Comparison of ENCODE assay signal across 10 cellular contexts in the genomic region with DNA sequence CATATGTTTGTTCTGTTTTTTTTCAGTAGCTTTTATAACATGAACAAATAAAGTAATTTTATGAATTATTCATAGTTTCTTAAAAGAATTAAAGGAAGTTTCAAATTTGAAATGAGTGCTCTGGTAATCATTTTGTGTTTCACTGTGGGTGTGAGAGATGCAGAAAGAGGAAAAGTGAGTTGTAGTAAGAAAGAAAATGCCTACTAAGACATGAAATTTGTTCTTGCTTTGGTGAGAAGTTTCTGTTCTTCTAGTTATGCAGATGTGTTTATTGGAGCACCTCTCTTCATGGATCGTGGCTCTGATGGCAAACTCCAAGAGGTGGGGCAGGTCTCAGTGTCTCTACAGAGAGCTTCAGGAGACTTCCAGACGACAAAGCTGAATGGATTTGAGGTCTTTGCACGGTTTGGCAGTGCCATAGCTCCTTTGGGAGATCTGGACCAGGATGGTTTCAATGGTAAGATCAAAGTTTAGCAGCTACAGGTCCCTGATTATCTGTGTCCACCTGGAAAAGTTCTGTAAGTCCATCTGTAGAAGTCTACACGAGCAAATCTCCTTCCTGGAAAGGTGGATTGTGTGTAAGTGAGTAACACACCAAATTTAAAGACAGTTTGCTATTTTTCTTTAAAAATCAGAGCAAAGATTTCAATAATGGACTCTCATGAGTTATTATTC. TPM values are rescaled to one million over a fixed set of nuclear protein-coding genes. Genes with fewer than 3 reads are reported as not detected.
DNase-seq lines count a peak whose midpoint lies in the region; ATAC-seq and TF ChIP-seq lines count a peak whose summit lies in the region.
"Had no signal": no experiment of that assay in that cellular context is flagged by ENCODE, and none has a peak within 500 bp of the region (broad histone marks: within the 10 kb centered on the region; RNA-seq: fewer than 3 reads in every experiment).

No MANE protein-coding gene starts in this region.

- DNase-seq in cerebellar cortex (ENCODE audit: low spot score) (peak; percentile 16), GM13977 (ENCODE audit: low spot score) (no peak), SW480 (ENCODE audit: low spot score) (no peak), DMS53 (lab: John Stamatoyannopoulos, UW) (no peak)
- no peak for DNase-seq in activated T-helper 1 cell treated with anti-CD3 and anti-CD28 coated beads, Interleukin-12 subunit alpha, Interleukin-12 subunit beta, Interleukin-2, Interleukin-4 antibody, amounts not matched to agents 30 ng/mL and 10 ng/mL and 1 ng/mL, durations not matched to agents 14 hours and 24 hours and 36 hours (ENCODE audit: low spot score)

- intact Hi-C loops in activated T-helper 1 cell treated with anti-CD3 and anti-CD28 coated beads, Interleukin-12 subunit alpha, Interleukin-12 subunit beta, Interleukin-2, Interleukin-4 antibody, amounts not matched to agents 30 ng/mL and 10 ng/mL and 1 ng/mL, durations not matched to agents 14 hours and 24 hours and 36 hours (cut with micrococcal nuclease) = loop anchor here (1.0 kb wide), 3 partner anchors 52 to 155 kb away; a partner anchor contains a TSS

- no peak overlapping the region for H3K27ac Mint-ChIP-seq in activated T-helper 1 cell treated with anti-CD3 and anti-CD28 coated beads, Interleukin-12 subunit alpha, Interleukin-12 subunit beta, Interleukin-2, Interleukin-4 antibody, amounts not matched to agents 30 ng/mL and 10 ng/mL and 1 ng/mL, durations not matched to agents 14 hours and 24 hours and 36 hours
- H3K27ac Mint-ChIP-seq: memory B cell had no signal

- H3K27me3 Mint-ChIP-seq in activated T-helper 1 cell treated with anti-CD3 and anti-CD28 coated beads, Interleukin-12 subunit alpha, Interleukin-12 subunit beta, Interleukin-2, Interleukin-4 antibody, amounts not matched to agents 30 ng/mL and 10 ng/mL and 1 ng/mL, durations not matched to agents 14 hours and 24 hours and 36 hours (ENCODE audit: insufficient read depth) = no peaks in the 10 kb centered on the region
- H3K27me3 Mint-ChIP-seq: central memory CD8-positive, alpha-beta T cell; memory B cell had no signal

- no peak overlapping the region for H3K4me3 Mint-ChIP-seq in activated T-helper 1 cell treated with anti-CD3 and anti-CD28 coated beads, Interleukin-12 subunit alpha, Interleukin-12 subunit beta, Interleukin-2, Interleukin-4 antibody, amounts not matched to agents 30 ng/mL and 10 ng/mL and 1 ng/mL, durations not matched to agents 14 hours and 24 hours and 36 hours
- H3K4me3 Mint-ChIP-seq: central memory CD8-positive, alpha-beta T cell; memory B cell had no signal

- no peaks in the 10 kb centered on the region for H3K9me3 Mint-ChIP-seq in activated T-helper 1 cell treated with anti-CD3 and anti-CD28 coated beads, Interleukin-12 subunit alpha, Interleukin-12 subunit beta, Interleukin-2, Interleukin-4 antibody, amounts not matched to agents 30 ng/mL and 10 ng/mL and 1 ng/mL, durations not matched to agents 14 hours and 24 hours and 36 hours
- H3K9me3 Mint-ChIP-seq: central memory CD8-positive, alpha-beta T cell; memory B cell had no signal

- peaks cover 21% of the 10 kb centered on the region for H3K4me1 Mint-ChIP-seq in activated T-helper 1 cell treated with anti-CD3 and anti-CD28 coated beads, Interleukin-12 subunit alpha, Interleukin-12 subunit beta, Interleukin-2, Interleukin-4 antibody, amounts not matched to agents 30 ng/mL and 10 ng/mL and 1 ng/mL, durations not matched to agents 14 hours and 24 hours and 36 hours (ENCODE audit: low read depth)
- H3K4me1 Mint-ChIP-seq: central memory CD8-positive, alpha-beta T cell had no signal

- peak; percentile 4 for ATAC-seq in GM18505 (IDR thresholded peaks at IDR 0.05; ENCODE audit: unreplicated experiment)
- ATAC-seq in GM21381 (IDR thresholded peaks at IDR 0.05; ENCODE audit: unreplicated experiment) = peak; percentile 26
- ATAC-seq in HG03342 (IDR thresholded peaks at IDR 0.05; ENCODE audit: unreplicated experiment) = peak; percentile 9

- TF ChIP-seq CTCF in GM13977 (IDR thresholded peaks at IDR 0.05; ENCODE audit: extremely low read depth, insufficient read depth, missing control alignments) = no peak

- in situ Hi-C loops in GM13977 (cut with MboI; ENCODE audit: low pct_unique_long_range_greater_than_20kb, low sequenced_read_pairs, unreplicated experiment) = no loop called here

- no peak for TF ChIP-seq POLR2A in GM18505 (IDR thresholded peaks at IDR 0.05; ENCODE audit: borderline replicate concordance, extremely low read depth, insufficient read depth, insufficient read length)

- H3K36me3 Mint-ChIP-seq in activated T-helper 1 cell treated with anti-CD3 and anti-CD28 coated beads, Interleukin-12 subunit alpha, Interleukin-12 subunit beta, Interleukin-2, Interleukin-4 antibody, amounts not matched to agents 30 ng/mL and 10 ng/mL and 1 ng/mL, durations not matched to agents 14 hours and 24 hours and 36 hours (ENCODE audit: low read depth) = peaks cover 3% of the 10 kb centered on the region

RNA-seq across cellular contexts. Expression of a gene that starts 51.4 kb away (rescaled TPM):
- total RNA-seq in activated T-helper 1 cell treated with anti-CD3 and anti-CD28 coated beads, Interleukin-12 subunit alpha, Interleukin-12 subunit beta, Interleukin-2, Interleukin-4 antibody, amounts not matched to agents 30 ng/mL and 10 ng/mL and 1 ng/mL, durations not matched to agents 14 hours and 24 hours and 36 hours = 8.4 and 8.7 TPM in 2 replicates

RNA-seq across cellular contexts. Expression of a gene that starts 52.6 kb away (rescaled TPM):
- total RNA-seq in activated T-helper 1 cell treated with anti-CD3 and anti-CD28 coated beads, Interleukin-12 subunit alpha, Interleukin-12 subunit beta, Interleukin-2, Interleukin-4 antibody, amounts not matched to agents 30 ng/mL and 10 ng/mL and 1 ng/mL, durations not matched to agents 14 hours and 24 hours and 36 hours = 0.73 and 1.3 TPM in 2 replicates
